8 cellular contexts compared by ENCODE assay signal in genomic region chr7:1136841-1137516, GRCh38. TPM values are rescaled to one million over a fixed set of nuclear protein-coding genes. Genes with fewer than 3 reads are reported as not detected.
DNase-seq lines count a peak whose midpoint lies in the region; ATAC-seq and TF ChIP-seq lines count a peak whose summit lies in the region.

No MANE protein-coding gene starts in this region.

- intact Hi-C loops in activated naive CD4-positive, alpha-beta T cell treated with anti-CD3 and anti-CD28 coated beads for 36 hours (cut with micrococcal nuclease): loop anchor here (1.0 kb wide), 1 partner anchor 144 kb away; no protein-coding TSS in a partner anchor

- H3K27me3 Mint-ChIP-seq in activated naive CD4-positive, alpha-beta T cell treated with anti-CD3 and anti-CD28 coated beads for 36 hours (ENCODE audit: low read depth): no peaks in the 10 kb centered on the region
- H3K27me3 Mint-ChIP-seq in chondrocyte (ENCODE audit: low read depth): no peaks in the 10 kb centered on the region
- H3K27me3 Mint-ChIP-seq in nephron (ENCODE audit: low read depth): no peaks in the 10 kb centered on the region

- TF ChIP-seq CTCF in chondrocyte (IDR thresholded peaks at IDR 0.05) (no peak), nephron (IDR thresholded peaks at IDR 0.05; ENCODE audit: unreplicated experiment in 3 of 3) (no peak)

- no peaks in the 10 kb centered on the region for H3K27me3 ChIP-seq in NT2/D1 (ENCODE audit: insufficient read depth, insufficient read length)

- H3K9ac ChIP-seq in NT2/D1 (ENCODE audit: insufficient read length, low read depth): peak overlapping the region; percentile 83

- peaks cover 10% of the 10 kb centered on the region; the same call in 1 of the 2 replicates for H3K9me3 ChIP-seq in NT2/D1 (ENCODE audit: insufficient read depth, low read length)

- peak overlapping the region; percentile 1 for H3K27ac Mint-ChIP-seq in activated naive CD4-positive, alpha-beta T cell treated with anti-CD3 and anti-CD28 coated beads for 36 hours
- H3K27ac Mint-ChIP-seq in chondrocyte (ENCODE audit: unreplicated experiment) (peak overlapping the region; percentile 71), nephron (peak overlapping the region in 2 of 3 experiments; percentile 23 to 57)

- DNase-seq in activated naive CD4-positive, alpha-beta T cell treated with anti-CD3 and anti-CD28 coated beads for 36 hours: no peak
- no peak for DNase-seq in activated naive CD4-positive, alpha-beta T cell treated with anti-CD3 and anti-CD28 coated beads, Interleukin-2, amount 50 U/mL, for 16 hours
- no peak for DNase-seq in NT2/D1 (ENCODE audit: low read depth, low spot score)
- DNase-seq in chondrocyte (ENCODE audit: low spot score): peak; percentile 39
- DNase-seq in epidermal melanocyte (ENCODE audit: insufficient read length, low spot score): no peak
- DNase-seq in D341Med (ENCODE audit: low spot score): no peak

- H3K9me3 Mint-ChIP-seq in activated naive CD4-positive, alpha-beta T cell treated with anti-CD3 and anti-CD28 coated beads for 36 hours: peaks cover under 1% of the 10 kb centered on the region
- H3K9me3 Mint-ChIP-seq in chondrocyte (ENCODE audit: low read depth): peaks cover 1% of the 10 kb centered on the region
- H3K9me3 Mint-ChIP-seq in nephron: peaks cover 10% of the 10 kb centered on the region

- no peak for ATAC-seq in HG02623 (IDR thresholded peaks at IDR 0.05; ENCODE audit: unreplicated experiment)

- H3K4me1 Mint-ChIP-seq in activated naive CD4-positive, alpha-beta T cell treated with anti-CD3 and anti-CD28 coated beads for 36 hours (ENCODE audit: low read depth): peaks cover 20% of the 10 kb centered on the region
- H3K4me1 Mint-ChIP-seq in chondrocyte (ENCODE audit: low read depth): peaks cover 17% of the 10 kb centered on the region
- H3K4me1 Mint-ChIP-seq in nephron: peaks cover 10% of the 10 kb centered on the region

- peak overlapping the region; percentile 79 for H3K4me3 Mint-ChIP-seq in activated naive CD4-positive, alpha-beta T cell treated with anti-CD3 and anti-CD28 coated beads for 36 hours
- H3K4me3 Mint-ChIP-seq in chondrocyte (ENCODE audit: unreplicated experiment): peak overlapping the region; percentile 92
- peak overlapping the region; percentile 83 to 91 (median 89) for H3K4me3 Mint-ChIP-seq in nephron

- H3K4me1 ChIP-seq in NT2/D1 (ENCODE audit: insufficient read depth, insufficient read length): no peaks in the 10 kb centered on the region

- peaks cover 7% of the 10 kb centered on the region for H3K36me3 Mint-ChIP-seq in activated naive CD4-positive, alpha-beta T cell treated with anti-CD3 and anti-CD28 coated beads for 36 hours (ENCODE audit: low read depth)
- H3K36me3 Mint-ChIP-seq in chondrocyte (ENCODE audit: low read depth) (peaks cover 9% of the 10 kb centered on the region), nephron (ENCODE audit: low read depth) (peaks cover 18% of the 10 kb centered on the region)

- H3K4me3 ChIP-seq in NT2/D1 (ENCODE audit: insufficient read length, low read depth): peak overlapping the region; percentile 92

- H3K36me3 ChIP-seq in NT2/D1 (ENCODE audit: insufficient read depth, insufficient read length, low read length): peaks cover 9% of the 10 kb centered on the region

- CTCF ChIA-PET in activated naive CD4-positive, alpha-beta T cell treated with anti-CD3 and anti-CD28 coated beads for 36 hours (lab: Charles Lee): interaction anchor here (1.0 to 1.6 kb wide), 4 partner anchors 11 to 144 kb away, joined by 3 to 9 read pairs (median 3); no protein-coding TSS in a partner anchor

RNA-seq across cellular contexts. Expression of gene ZFAND2A, which starts 23.0 kb away (rescaled TPM):
- total RNA-seq in activated naive CD4-positive, alpha-beta T cell treated with anti-CD3 and anti-CD28 coated beads for 36 hours: 10 to 100 TPM; 19.1 to 20.7 TPM
- 15.2 to 16.2 TPM (median 15.6 TPM) in 3 replicates for total RNA-seq in chondrocyte

RNA-seq across cellular contexts. Expression of gene GPER1, which starts 49.1 kb away (rescaled TPM):
- total RNA-seq in activated naive CD4-positive, alpha-beta T cell treated with anti-CD3 and anti-CD28 coated beads for 36 hours: not detected
- 5.7 to 9.9 TPM (median 9.5 TPM) in 3 replicates for total RNA-seq in chondrocyte

Comparison
In these comparisons a context has a peak if more than half of its experiments do, and no peak if none do; other contexts are left out.
1. H3K27ac Mint-ChIP-seq: peak in every context shown above with its lines; median percentile 71 in chondrocyte; 40 in nephron; 1 in activated naive CD4-positive, alpha-beta T cell treated with anti-CD3 and anti-CD28 coated beads for 36 hours.